In the genomic region with DNA sequence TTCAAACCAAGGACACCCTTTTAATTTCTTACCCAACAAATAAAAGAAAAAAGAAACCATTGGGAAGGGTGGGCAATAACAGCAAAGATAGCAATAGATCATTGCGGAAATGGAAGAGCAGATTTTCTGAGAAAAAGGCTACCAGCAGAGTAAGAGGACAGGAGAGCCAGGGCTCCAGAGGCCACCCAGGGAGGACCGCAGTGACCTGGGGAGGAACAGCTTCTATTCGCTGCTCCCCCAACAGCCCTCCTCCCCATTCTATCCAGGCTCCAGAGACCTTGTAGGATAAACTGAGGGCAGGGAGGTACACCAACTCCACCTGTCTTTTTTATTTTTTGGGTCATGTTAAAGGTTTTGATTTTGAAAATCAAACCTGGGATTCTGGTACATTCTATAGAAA, we compare ENCODE assay signal across 29 cellular contexts. TPM values are rescaled to one million over a fixed set of nuclear protein-coding genes. Genes with fewer than 3 reads are reported as not detected.
"Had no signal": no experiment of that assay in that cellular context is flagged by ENCODE, and none has a peak within 500 bp of the region (broad histone marks: within the 10 kb centered on the region; RNA-seq: fewer than 3 reads in every experiment).

No MANE protein-coding gene starts in this region.

- H3K4me1 ChIP-seq: parathyroid adenoma, psoas muscle, right lobe of liver had no signal

- H3K36me3 Mint-ChIP-seq: memory B cell; naive thymus-derived CD4-positive, alpha-beta T cell; stimulated activated memory B cell treated with anti-CD40 and anti-IgM and Interleukin-4, amounts not matched to agents 10 μg/mL and 1 μg/mL and 100 μg/mL, for 72 hours had no signal

- H3K4me3 Mint-ChIP-seq: memory B cell; naive thymus-derived CD4-positive, alpha-beta T cell; nephron; neural crest cell; stimulated activated memory B cell treated with anti-CD40 and anti-IgM and Interleukin-4, amounts not matched to agents 10 μg/mL and 1 μg/mL and 100 μg/mL, for 72 hours; stimulated activated naive CD8-positive, alpha-beta T cell treated with anti-CD3 and anti-CD28 coated beads, Interleukin-15, amount 100 ng/mL, for 72 hours had no signal

- H3K27ac ChIP-seq: heart right ventricle, hepatocyte, left ventricle myocardium inferior, parathyroid adenoma, psoas muscle, right lobe of liver, upper lobe of right lung had no signal

- H3K27ac Mint-ChIP-seq: memory B cell; naive thymus-derived CD4-positive, alpha-beta T cell; stimulated activated memory B cell treated with anti-CD40 and anti-IgM and Interleukin-4, amounts not matched to agents 10 μg/mL and 1 μg/mL and 100 μg/mL, for 72 hours; stimulated activated naive CD8-positive, alpha-beta T cell treated with anti-CD3 and anti-CD28 coated beads, Interleukin-15, amount 100 ng/mL, for 72 hours had no signal

- H3K27me3 Mint-ChIP-seq: naive thymus-derived CD4-positive, alpha-beta T cell; stimulated activated memory B cell treated with anti-CD40 and anti-IgM and Interleukin-4, amounts not matched to agents 10 μg/mL and 1 μg/mL and 100 μg/mL, for 72 hours; stimulated activated naive CD8-positive, alpha-beta T cell treated with anti-CD3 and anti-CD28 coated beads, Interleukin-15, amount 100 ng/mL, for 72 hours had no signal

- ATAC-seq: heart right ventricle; left colon; mucosa of descending colon; naive thymus-derived CD4-positive, alpha-beta T cell; psoas muscle; right lobe of liver; stimulated activated memory B cell treated with anti-CD40 and anti-IgM and Interleukin-4, amounts not matched to agents 10 μg/mL and 1 μg/mL and 100 μg/mL, for 72 hours; stimulated activated naive CD8-positive, alpha-beta T cell treated with anti-CD3 and anti-CD28 coated beads, Interleukin-15, amount 100 ng/mL, for 72 hours; upper lobe of right lung had no signal

- H3K27me3 ChIP-seq: heart right ventricle, hepatocyte, right lobe of liver, tibial nerve, upper lobe of right lung had no signal

- DNase-seq: heart right ventricle; kidney glomerular epithelial cell; left colon; left ventricle myocardium inferior; midbrain; mucosa of descending colon; naive thymus-derived CD4-positive, alpha-beta T cell; nucleus accumbens; psoas muscle; right lobe of liver; stimulated activated CD4-positive, alpha-beta T cell treated with anti-CD3 and anti-CD28 coated beads, Interleukin-1b, Interleukin-23, amount 100 ng/mL, for 48 hours; stimulated activated CD4-positive, alpha-beta T cell treated with anti-CD3 and anti-CD28 coated beads, Interleukin-2, amount 100 ng/mL, for 48 hours; stimulated activated CD4-positive, alpha-beta T cell treated with anti-CD3 and anti-CD28 coated beads, Interleukin-4, amount 100 ng/mL, for 4 hours; stimulated activated CD8-positive, alpha-beta memory T cell treated with anti-CD3 and anti-CD28 coated beads, Interleukin-4, amount 100 ng/mL, for 48 hours; stimulated activated naive CD4-positive, alpha-beta T cell treated with Interleukin-2 at 50 U/mL for 16 hours; stimulated activated naive CD8-positive, alpha-beta T cell treated with anti-CD3 and anti-CD28 coated beads, Interleukin-15, amount 100 ng/mL, for 72 hours; substantia nigra; upper lobe of right lung had no signal

- H3K4me3 ChIP-seq: heart right ventricle, hepatocyte, left ventricle myocardium inferior, lung, mucosa of descending colon, psoas muscle, right lobe of liver, smooth muscle cell, tibial nerve, upper lobe of right lung had no signal

- H3K36me3 ChIP-seq: heart right ventricle, left ventricle myocardium inferior, right lobe of liver, tibial nerve, upper lobe of right lung had no signal

- H3K9me3 ChIP-seq: heart right ventricle, left ventricle myocardium inferior, mucosa of descending colon, psoas muscle, right lobe of liver, tibial nerve, upper lobe of right lung had no signal

RNA-seq across cellular contexts. Expression of a gene that starts 59.8 kb away (rescaled TPM):
- total RNA-seq: myocyte; naive thymus-derived CD4-positive, alpha-beta T cell; osteoblast had no signal
